1 cellular context compared by ENCODE assay signal in genomic region chr1:116648325-116648724, GRCh38. TPM values are rescaled to one million over a fixed set of nuclear protein-coding genes. Genes with fewer than 3 reads are reported as not detected.
"Had no signal": no experiment of that assay in that cellular context is flagged by ENCODE, and none has a peak within 500 bp of the region (broad histone marks: within the 10 kb centered on the region; RNA-seq: fewer than 3 reads in every experiment).

No MANE protein-coding gene starts in this region.

RNA-seq across cellular contexts. Expression of gene IGSF3, which starts 19.2 kb away (rescaled TPM):
- polyA plus RNA-seq: naive thymus-derived CD8-positive, alpha-beta T cell had no signal
